ENCODE assay signal across 8 cellular contexts in the genomic region with DNA sequence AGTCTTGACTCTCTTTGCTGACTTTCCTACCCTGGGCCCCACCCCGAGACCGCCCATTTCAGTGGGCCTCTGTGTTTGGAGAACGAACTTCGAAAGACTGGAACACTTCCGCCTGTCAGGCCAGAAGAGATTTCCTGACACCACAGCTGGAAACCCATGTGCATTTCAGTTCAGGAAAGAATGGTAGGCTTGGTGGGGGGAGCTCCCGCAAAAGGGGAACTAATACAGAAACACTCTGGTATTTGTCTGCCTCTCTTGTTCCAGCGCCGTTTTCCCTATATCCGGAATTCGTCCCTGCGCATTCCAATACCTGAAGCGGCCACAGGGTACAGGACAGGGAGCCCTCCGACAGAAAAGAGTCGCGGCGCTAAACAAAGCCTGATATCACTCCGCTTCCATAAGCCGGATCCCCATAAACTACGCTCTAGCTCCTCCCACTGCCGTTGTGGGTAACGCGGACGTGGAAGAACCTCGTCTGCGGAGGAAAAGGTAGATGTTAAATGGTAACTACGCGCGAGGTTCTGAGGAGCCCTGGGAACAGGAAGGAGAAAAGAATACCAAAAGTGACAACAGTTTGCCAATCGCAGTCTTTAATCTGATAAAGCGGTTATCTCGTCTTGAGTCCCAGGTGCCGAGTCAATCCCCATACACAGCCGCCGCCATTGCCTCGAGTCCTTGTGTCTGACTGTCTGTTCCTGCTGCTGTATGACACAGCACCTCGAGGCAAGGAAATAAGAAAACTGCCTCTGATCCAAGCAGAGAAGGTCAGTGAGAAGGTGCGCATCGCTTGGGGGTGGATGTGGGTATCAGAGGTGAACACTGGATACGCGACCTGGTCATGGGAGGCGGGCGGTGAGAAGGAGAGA. TPM values are rescaled to one million over a fixed set of nuclear protein-coding genes. Genes with fewer than 3 reads are reported as not detected.
A peak's percentile ranks its signal among the peaks of the same experiment; 100 is the strongest.
DNase-seq lines count a peak whose midpoint lies in the region; ATAC-seq and TF ChIP-seq lines count a peak whose summit lies in the region.

A gene (plus strand): TSS at position 432 of the 866 bp plus-strand sequence. CDS start 2,627 bp downstream, outside the sequence.

- H3K27me3 ChIP-seq in colonic mucosa, result no peaks in the 10 kb centered on the region

- H3K9me3 ChIP-seq in colonic mucosa, result no peaks in the 10 kb centered on the region

- no peak for TF ChIP-seq CTCF in colonic mucosa (IDR thresholded peaks at IDR 0.05)

- H3K4me3 ChIP-seq in colonic mucosa, result peak within 1 kb of the TSS; percentile 44

- peak; percentile 69 for DNase-seq in AG08395 (ENCODE audit: low spot score)
- peak; percentile 90 for DNase-seq in NCI-H345 (lab: John Stamatoyannopoulos, UW)
- peak; percentile 52 for DNase-seq in activated CD4-positive, alpha-beta T cell treated with anti-CD3 and anti-CD28 coated beads for 1 hour
- DNase-seq in colonic mucosa, result peak; percentile 77
- peak; percentile 88 for DNase-seq in kidney tubule cell (ENCODE audit: low spot score)
- DNase-seq in stimulated activated CD4-positive, alpha-beta T cell treated with anti-CD3 and anti-CD28 coated beads, Interleukin-15, amount 100 ng/mL, for 48 hours (ENCODE audit: low read depth in 2 of 2), result peak; percentile 52 to 53

- peak within 1 kb of the TSS; percentile 43 to 68 for H3K9ac ChIP-seq in colonic mucosa (ENCODE audit: low read depth in 2 of 2, low read length in 2 of 2)

- ATAC-seq in GM18909 (IDR thresholded peaks at IDR 0.05; ENCODE audit: poor library complexity, unreplicated experiment) (peak; percentile 91), HG03175 (IDR thresholded peaks at IDR 0.05; ENCODE audit: unreplicated experiment) (peak; percentile 90)

- H3K4me1 ChIP-seq in colonic mucosa, result no peaks in the 10 kb centered on the region

- intact Hi-C loops in colonic mucosa (cut with DNase I), result no loop called here

- peak within 1 kb of the TSS; percentile 64 for H3K27ac ChIP-seq in colonic mucosa

- no peaks in the 10 kb centered on the region for H3K36me3 ChIP-seq in colonic mucosa

RNA-seq across cellular contexts. Expression of the gene that starts here (rescaled TPM):
- 10 to 100 TPM; 10.5 to 15.3 TPM for total RNA-seq in colonic mucosa

Comparison
In these comparisons a context has a peak if more than half of its experiments do, and no peak if none do; other contexts are left out.
1. Peak in every context shown above with its lines: DNase-seq, ATAC-seq, H3K4me3 ChIP-seq and H3K27ac ChIP-seq.